In genomic region chr18:22060361-22060760, GRCh38 we compare ENCODE assay signal across 2 cellular contexts.
TF ChIP-seq lines count a peak whose summit lies in the region.

No MANE protein-coding gene starts in this region.

TF ChIP-seq in GM23338, 12 proteins besides CTCF, POLR2A, EP300 and RAD21 (continued from another document):
- TF ChIP-seq, protein P1, sequence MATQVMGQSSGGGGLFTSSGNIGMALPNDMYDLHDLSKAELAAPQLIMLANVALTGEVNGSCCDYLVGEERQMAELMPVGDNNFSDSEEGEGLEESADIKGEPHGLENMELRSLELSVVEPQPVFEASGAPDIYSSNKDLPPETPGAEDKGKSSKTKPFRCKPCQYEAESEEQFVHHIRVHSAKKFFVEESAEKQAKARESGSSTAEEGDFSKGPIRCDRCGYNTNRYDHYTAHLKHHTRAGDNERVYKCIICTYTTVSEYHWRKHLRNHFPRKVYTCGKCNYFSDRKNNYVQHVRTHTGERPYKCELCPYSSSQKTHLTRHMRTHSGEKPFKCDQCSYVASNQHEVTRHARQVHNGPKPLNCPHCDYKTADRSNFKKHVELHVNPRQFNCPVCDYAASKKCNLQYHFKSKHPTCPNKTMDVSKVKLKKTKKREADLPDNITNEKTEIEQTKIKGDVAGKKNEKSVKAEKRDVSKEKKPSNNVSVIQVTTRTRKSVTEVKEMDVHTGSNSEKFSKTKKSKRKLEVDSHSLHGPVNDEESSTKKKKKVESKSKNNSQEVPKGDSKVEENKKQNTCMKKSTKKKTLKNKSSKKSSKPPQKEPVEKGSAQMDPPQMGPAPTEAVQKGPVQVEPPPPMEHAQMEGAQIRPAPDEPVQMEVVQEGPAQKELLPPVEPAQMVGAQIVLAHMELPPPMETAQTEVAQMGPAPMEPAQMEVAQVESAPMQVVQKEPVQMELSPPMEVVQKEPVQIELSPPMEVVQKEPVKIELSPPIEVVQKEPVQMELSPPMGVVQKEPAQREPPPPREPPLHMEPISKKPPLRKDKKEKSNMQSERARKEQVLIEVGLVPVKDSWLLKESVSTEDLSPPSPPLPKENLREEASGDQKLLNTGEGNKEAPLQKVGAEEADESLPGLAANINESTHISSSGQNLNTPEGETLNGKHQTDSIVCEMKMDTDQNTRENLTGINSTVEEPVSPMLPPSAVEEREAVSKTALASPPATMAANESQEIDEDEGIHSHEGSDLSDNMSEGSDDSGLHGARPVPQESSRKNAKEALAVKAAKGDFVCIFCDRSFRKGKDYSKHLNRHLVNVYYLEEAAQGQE (IDR thresholded peaks at IDR 0.05; ENCODE audit: unreplicated experiment), result no peak
TF ChIP-seq in GM23338: peak in this region for 0.

TF ChIP-seq in K562, 482 proteins besides CTCF, POLR2A, EP300 and RAD21 (continued from another document):
- no peak for TF ChIP-seq CREB5 (CRISPR knock-in tag; IDR thresholded peaks at IDR 0.05)
- no peak for TF ChIP-seq SIN3B (IDR thresholded peaks at IDR 0.05; ENCODE audit: low read depth)
- TF ChIP-seq HDAC8 (tag; IDR thresholded peaks at IDR 0.05), result no peak
- TF ChIP-seq, protein P2, sequence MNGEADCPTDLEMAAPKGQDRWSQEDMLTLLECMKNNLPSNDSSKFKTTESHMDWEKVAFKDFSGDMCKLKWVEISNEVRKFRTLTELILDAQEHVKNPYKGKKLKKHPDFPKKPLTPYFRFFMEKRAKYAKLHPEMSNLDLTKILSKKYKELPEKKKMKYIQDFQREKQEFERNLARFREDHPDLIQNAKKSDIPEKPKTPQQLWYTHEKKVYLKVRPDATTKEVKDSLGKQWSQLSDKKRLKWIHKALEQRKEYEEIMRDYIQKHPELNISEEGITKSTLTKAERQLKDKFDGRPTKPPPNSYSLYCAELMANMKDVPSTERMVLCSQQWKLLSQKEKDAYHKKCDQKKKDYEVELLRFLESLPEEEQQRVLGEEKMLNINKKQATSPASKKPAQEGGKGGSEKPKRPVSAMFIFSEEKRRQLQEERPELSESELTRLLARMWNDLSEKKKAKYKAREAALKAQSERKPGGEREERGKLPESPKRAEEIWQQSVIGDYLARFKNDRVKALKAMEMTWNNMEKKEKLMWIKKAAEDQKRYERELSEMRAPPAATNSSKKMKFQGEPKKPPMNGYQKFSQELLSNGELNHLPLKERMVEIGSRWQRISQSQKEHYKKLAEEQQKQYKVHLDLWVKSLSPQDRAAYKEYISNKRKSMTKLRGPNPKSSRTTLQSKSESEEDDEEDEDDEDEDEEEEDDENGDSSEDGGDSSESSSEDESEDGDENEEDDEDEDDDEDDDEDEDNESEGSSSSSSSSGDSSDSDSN (IDR thresholded peaks at IDR 0.05; ENCODE audit: borderline replicate concordance in 1 of 2, low read depth in 2 of 2, low read length in 2 of 2), result no peak
- TF ChIP-seq ZC3H4 (CRISPR knock-in tag; IDR thresholded peaks at IDR 0.05; ENCODE audit: borderline replicate concordance), result no peak
- no peak for TF ChIP-seq TAF1 (IDR thresholded peaks at IDR 0.05; ENCODE audit: control insufficient read depth, extremely low read depth, insufficient read depth, low read length, severe bottlenecking)
- TF ChIP-seq EGR1 (conservative IDR thresholded peaks at IDR 0.05), result no peak
- TF ChIP-seq POLR2B (IDR thresholded peaks at IDR 0.05; ENCODE audit: low read depth, partially characterized antibody), result no peak
- TF ChIP-seq PRMT5 (CRISPR knock-in tag; IDR thresholded peaks at IDR 0.05), result no peak
- no peak for TF ChIP-seq MCM2 (IDR thresholded peaks at IDR 0.05; ENCODE audit: low read depth)
